Comparison of ENCODE assay signal across 9 cellular contexts in the genomic region with DNA sequence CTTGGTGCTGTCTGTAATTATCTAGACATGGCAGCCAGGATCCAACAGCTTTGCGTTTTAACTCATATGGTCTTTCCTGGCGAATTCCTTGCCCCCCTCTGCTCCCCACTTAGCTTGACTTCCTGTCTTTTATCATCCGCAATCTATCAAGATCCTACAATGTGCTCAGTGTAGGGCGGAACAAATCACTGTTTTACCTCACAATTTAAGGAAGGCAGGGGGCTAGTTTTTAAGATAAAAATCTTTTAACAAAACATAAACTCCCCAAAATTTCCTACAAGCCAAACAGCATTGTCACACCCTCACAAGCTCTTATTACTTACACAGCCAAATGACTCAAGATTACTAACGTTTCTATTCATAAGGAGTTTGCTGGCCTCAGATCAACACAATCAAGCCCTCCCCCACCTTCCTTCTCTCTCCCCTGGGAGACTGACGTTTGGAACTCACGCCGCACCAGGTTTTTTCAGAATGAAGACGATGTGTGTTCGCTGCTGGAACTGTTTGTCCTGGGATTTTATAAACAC.
DNase-seq lines count a peak whose midpoint lies in the region; TF ChIP-seq lines count a peak whose summit lies in the region.
"Had no signal": no experiment of that assay in that cellular context is flagged by ENCODE, and none has a peak within 500 bp of the region (broad histone marks: within the 10 kb centered on the region; RNA-seq: fewer than 3 reads in every experiment).

No MANE protein-coding gene starts in this region.

- H3K36me3 ChIP-seq in neutrophil: no peaks in the 10 kb centered on the region

- H3K27ac ChIP-seq in neutrophil: peak overlapping the region; percentile 92

- peaks cover 38 to 45% of the 10 kb centered on the region in 2 experiments for H3K4me1 ChIP-seq in neutrophil (ENCODE audit: control insufficient read depth in 1 of 2, insufficient read depth in 1 of 2, low read depth in 1 of 2, low read length in 1 of 2)

- TF ChIP-seq CTCF in fibroblast of mammary gland (conservative IDR thresholded peaks at IDR 0.05; ENCODE audit: control insufficient read depth, insufficient read depth, low read depth, low read length) (no peak), neutrophil (IDR thresholded peaks at IDR 0.05) (no peak)

- peak overlapping the region; percentile 63 for H3K4me3 ChIP-seq in fibroblast of mammary gland (ENCODE audit: control insufficient read depth, low read depth, low read length)
- H3K4me3 ChIP-seq in neutrophil (ENCODE audit: low read depth in 1 of 2, low read length in 1 of 2): peak overlapping the region; percentile 78 to 85

- H3K27me3 ChIP-seq in neutrophil: no peaks in the 10 kb centered on the region

- no peaks in the 10 kb centered on the region for H3K9me3 ChIP-seq in neutrophil
- H3K9me3 ChIP-seq: A549 had no signal

- peak; percentile 3 for DNase-seq in DMS153 (lab: John Stamatoyannopoulos, UW)
- no peak for DNase-seq in DMS153 treated with DMSO at 0.1 percent for 48 hours (lab: John Stamatoyannopoulos, UW; ENCODE audit: unreplicated experiment)
- peak; percentile 89 for DNase-seq in NCI-H69 (lab: John Stamatoyannopoulos, UW)
- DNase-seq in fibroblast of mammary gland (ENCODE audit: low read depth): peak; percentile 97
- no peak for DNase-seq in globus pallidus (ENCODE audit: low spot score)
- no peak for DNase-seq in SHP77 (lab: John Stamatoyannopoulos, UW)
- DNase-seq in GDM1 (lab: John Stamatoyannopoulos, UW): no peak

Comparison
In these comparisons a context has a peak if more than half of its experiments do, and no peak if none do; other contexts are left out.
1. DNase-seq: peak in DMS153 (single experiment), NCI-H69 (single experiment) and fibroblast of mammary gland (single experiment); none in DMS153 treated with DMSO at 0.1 percent for 48 hours (single experiment), globus pallidus (single experiment), SHP77 (0 of 2) and GDM1 (single experiment).